Comparison of ENCODE assay signal across 1 cellular context in the genomic region with DNA sequence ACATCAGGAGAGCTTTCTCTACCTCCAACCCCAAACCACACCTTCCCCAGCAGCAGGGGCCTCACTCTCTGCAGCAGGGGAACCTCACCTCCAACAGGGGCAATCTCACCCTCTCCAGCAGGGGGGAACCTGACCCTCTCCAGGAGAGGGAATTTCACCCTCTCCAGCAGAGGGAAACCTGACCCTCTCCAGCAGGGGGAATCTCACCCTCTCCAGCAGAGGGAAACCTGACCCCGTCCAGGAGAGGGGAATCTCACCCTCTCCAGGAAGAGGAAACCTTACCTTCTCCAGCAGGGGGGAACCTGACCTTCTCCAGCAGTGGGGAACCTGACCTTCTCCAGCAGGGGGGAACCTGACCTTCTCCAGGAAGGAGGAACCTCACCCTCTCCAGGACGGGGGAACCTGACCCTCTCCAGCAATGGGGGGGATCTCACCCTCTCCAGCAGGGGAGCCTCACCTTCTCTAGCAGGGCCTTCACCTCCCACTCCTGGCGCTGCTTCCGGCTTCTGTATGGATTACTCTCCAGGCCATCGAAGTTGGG.
A peak's percentile ranks its signal among the peaks of the same experiment; 100 is the strongest.
TF ChIP-seq lines count a peak whose summit lies in the region.

No MANE protein-coding gene starts in this region.

TF ChIP-seq in HepG2, 621 proteins besides CTCF, POLR2A, EP300 and RAD21 (continued from another document and continues in another):
- TF ChIP-seq, protein P1, sequence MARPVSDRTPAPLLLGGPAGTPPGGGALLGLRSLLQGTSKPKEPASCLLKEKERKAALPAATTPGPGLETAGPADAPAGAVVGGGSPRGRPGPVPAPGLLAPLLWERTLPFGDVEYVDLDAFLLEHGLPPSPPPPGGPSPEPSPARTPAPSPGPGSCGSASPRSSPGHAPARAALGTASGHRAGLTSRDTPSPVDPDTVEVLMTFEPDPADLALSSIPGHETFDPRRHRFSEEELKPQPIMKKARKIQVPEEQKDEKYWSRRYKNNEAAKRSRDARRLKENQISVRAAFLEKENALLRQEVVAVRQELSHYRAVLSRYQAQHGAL (CRISPR knock-in tag; IDR thresholded peaks at IDR 0.05; ENCODE audit: not compliant biosample characterization): no peak
- TF ChIP-seq, protein P2, sequence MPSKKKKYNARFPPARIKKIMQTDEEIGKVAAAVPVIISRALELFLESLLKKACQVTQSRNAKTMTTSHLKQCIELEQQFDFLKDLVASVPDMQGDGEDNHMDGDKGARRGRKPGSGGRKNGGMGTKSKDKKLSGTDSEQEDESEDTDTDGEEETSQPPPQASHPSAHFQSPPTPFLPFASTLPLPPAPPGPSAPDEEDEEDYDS (CRISPR knock-in tag; IDR thresholded peaks at IDR 0.05): no peak
- TF ChIP-seq IRF9 (CRISPR knock-in tag; IDR thresholded peaks at IDR 0.05; ENCODE audit: borderline replicate concordance) (peak; percentile 58; the same call in 1 of the 2 replicates), NONO (IDR thresholded peaks at IDR 0.05) (no peak), NONO (CRISPR knock-in tag; conservative IDR thresholded peaks at IDR 0.05) (0 out of 2 replicates have a peak, but pooled peaks have one; percentile 40), ZNF343 (CRISPR knock-in tag; IDR thresholded peaks at IDR 0.05) (no peak), PHF20 (CRISPR knock-in tag; IDR thresholded peaks at IDR 0.05) (0 out of 2 replicates have a peak, but pooled peaks have one; percentile 37), ZNF570 (CRISPR knock-in tag; IDR thresholded peaks at IDR 0.05; ENCODE audit: borderline replicate concordance) (no peak), PCBP2 (optimal IDR thresholded peaks at IDR 0.05; ENCODE audit: low read depth, low read length, poor library complexity, severe bottlenecking) (no peak), ZBTB46 (CRISPR knock-in tag; IDR thresholded peaks at IDR 0.05; ENCODE audit: borderline replicate concordance) (no peak), SIN3B (IDR thresholded peaks at IDR 0.05; ENCODE audit: low read length) (no peak), ZNF101 (CRISPR knock-in tag; IDR thresholded peaks at IDR 0.05; ENCODE audit: borderline replicate concordance, low read depth) (no peak), ISX (CRISPR knock-in tag; conservative IDR thresholded peaks at IDR 0.05) (no peak), ZZZ3 (CRISPR knock-in tag; IDR thresholded peaks at IDR 0.05; ENCODE audit: borderline replicate concordance) (no peak), SP2 (CRISPR knock-in tag; IDR thresholded peaks at IDR 0.05) (no peak), ZNF382 (CRISPR knock-in tag; IDR thresholded peaks at IDR 0.05; ENCODE audit: borderline replicate concordance) (no peak), ZFYVE20 (CRISPR knock-in tag; IDR thresholded peaks at IDR 0.05; ENCODE audit: borderline replicate concordance, low read depth) (no peak), ZNF713 (CRISPR knock-in tag; IDR thresholded peaks at IDR 0.05) (no peak), ZNF772 (CRISPR knock-in tag; IDR thresholded peaks at IDR 0.05) (no peak), ZNF496 (CRISPR knock-in tag; IDR thresholded peaks at IDR 0.05; ENCODE audit: insufficient replicate concordance) (no peak), LBX2 (CRISPR knock-in tag; IDR thresholded peaks at IDR 0.05; ENCODE audit: borderline replicate concordance) (no peak), ZNF878 (CRISPR knock-in tag; IDR thresholded peaks at IDR 0.05) (no peak), ZNF251 (CRISPR knock-in tag; IDR thresholded peaks at IDR 0.05) (no peak), ZNF350 (CRISPR knock-in tag; IDR thresholded peaks at IDR 0.05; ENCODE audit: borderline replicate concordance, low read depth) (no peak), HNRNPLL (IDR thresholded peaks at IDR 0.05; ENCODE audit: low read depth, low read length, poor library complexity, severe bottlenecking) (no peak), TRAFD1 (CRISPR knock-in tag; IDR thresholded peaks at IDR 0.05; ENCODE audit: borderline replicate concordance) (no peak), GABPA (IDR thresholded peaks at IDR 0.05; ENCODE audit: low read depth, low read length) (no peak), GABPA (CRISPR knock-in tag; IDR thresholded peaks at IDR 0.05; ENCODE audit: low read depth) (peak; percentile 78), ZFP1 (CRISPR knock-in tag; IDR thresholded peaks at IDR 0.05) (no peak), MED1 (CRISPR knock-in tag; IDR thresholded peaks at IDR 0.05) (no peak; the same call in 1 of the 2 replicates), PAX8 (CRISPR knock-in tag; IDR thresholded peaks at IDR 0.05; ENCODE audit: borderline replicate concordance) (no peak), SP140L (CRISPR knock-in tag; IDR thresholded peaks at IDR 0.05; ENCODE audit: borderline replicate concordance) (no peak), RFX1 (IDR thresholded peaks at IDR 0.05) (no peak), SUZ12 (IDR thresholded peaks at IDR 0.05; ENCODE audit: low read depth, low read length) (no peak), YEATS2 (CRISPR knock-in tag; IDR thresholded peaks at IDR 0.05; ENCODE audit: borderline replicate concordance) (peak; percentile 46; the same call in 1 of the 2 replicates), TARDBP (CRISPR knock-in tag; IDR thresholded peaks at IDR 0.05) (peak; percentile 62; the same call in 1 of the 2 replicates), RBFOX2 (IDR thresholded peaks at IDR 0.05; ENCODE audit: low read depth, low read length) (no peak), DMAP1 (CRISPR knock-in tag; IDR thresholded peaks at IDR 0.05) (no peak), HMGXB4 (CRISPR knock-in tag; IDR thresholded peaks at IDR 0.05; ENCODE audit: borderline replicate concordance in 1 of 2, low read depth in 1 of 2) (peak; percentile 91 to 92), KDM2A (CRISPR knock-in tag; IDR thresholded peaks at IDR 0.05; ENCODE audit: borderline replicate concordance, low read depth) (0 out of 2 replicates have a peak, but pooled peaks have one; percentile 14), MLLT10 (CRISPR knock-in tag; IDR thresholded peaks at IDR 0.05) (no peak), SOX5 (CRISPR knock-in tag; IDR thresholded peaks at IDR 0.05; ENCODE audit: borderline replicate concordance) (0 out of 2 replicates have a peak, but pooled peaks have one; percentile 10), ZFP62 (CRISPR knock-in tag; IDR thresholded peaks at IDR 0.05) (no peak), SRSF4 (IDR thresholded peaks at IDR 0.05; ENCODE audit: low read depth, low read length, poor library complexity, severe bottlenecking) (no peak), ZNF274 (CRISPR knock-in tag; IDR thresholded peaks at IDR 0.05) (no peak), TAF15 (IDR thresholded peaks at IDR 0.05; ENCODE audit: low read depth, low read length, poor library complexity, severe bottlenecking) (no peak), PHB2 (IDR thresholded peaks at IDR 0.05; ENCODE audit: partially characterized antibody) (no peak), SNAPC5 (CRISPR knock-in tag; IDR thresholded peaks at IDR 0.05; ENCODE audit: borderline replicate concordance) (no peak)
- TF ChIP-seq, protein P3, sequence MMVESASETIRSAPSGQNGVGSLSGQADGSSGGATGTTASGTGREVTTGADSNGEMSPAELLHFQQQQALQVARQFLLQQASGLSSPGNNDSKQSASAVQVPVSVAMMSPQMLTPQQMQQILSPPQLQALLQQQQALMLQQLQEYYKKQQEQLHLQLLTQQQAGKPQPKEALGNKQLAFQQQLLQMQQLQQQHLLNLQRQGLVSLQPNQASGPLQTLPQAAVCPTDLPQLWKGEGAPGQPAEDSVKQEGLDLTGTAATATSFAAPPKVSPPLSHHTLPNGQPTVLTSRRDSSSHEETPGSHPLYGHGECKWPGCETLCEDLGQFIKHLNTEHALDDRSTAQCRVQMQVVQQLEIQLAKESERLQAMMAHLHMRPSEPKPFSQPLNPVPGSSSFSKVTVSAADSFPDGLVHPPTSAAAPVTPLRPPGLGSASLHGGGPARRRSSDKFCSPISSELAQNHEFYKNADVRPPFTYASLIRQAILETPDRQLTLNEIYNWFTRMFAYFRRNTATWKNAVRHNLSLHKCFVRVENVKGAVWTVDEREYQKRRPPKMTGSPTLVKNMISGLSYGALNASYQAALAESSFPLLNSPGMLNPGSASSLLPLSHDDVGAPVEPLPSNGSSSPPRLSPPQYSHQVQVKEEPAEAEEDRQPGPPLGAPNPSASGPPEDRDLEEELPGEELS (CRISPR knock-in tag; IDR thresholded peaks at IDR 0.05): no peak
- TF ChIP-seq, protein P4, sequence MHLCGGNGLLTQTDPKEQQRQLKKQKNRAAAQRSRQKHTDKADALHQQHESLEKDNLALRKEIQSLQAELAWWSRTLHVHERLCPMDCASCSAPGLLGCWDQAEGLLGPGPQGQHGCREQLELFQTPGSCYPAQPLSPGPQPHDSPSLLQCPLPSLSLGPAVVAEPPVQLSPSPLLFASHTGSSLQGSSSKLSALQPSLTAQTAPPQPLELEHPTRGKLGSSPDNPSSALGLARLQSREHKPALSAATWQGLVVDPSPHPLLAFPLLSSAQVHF (CRISPR knock-in tag; IDR thresholded peaks at IDR 0.05): no peak
- TF ChIP-seq, protein P5, sequence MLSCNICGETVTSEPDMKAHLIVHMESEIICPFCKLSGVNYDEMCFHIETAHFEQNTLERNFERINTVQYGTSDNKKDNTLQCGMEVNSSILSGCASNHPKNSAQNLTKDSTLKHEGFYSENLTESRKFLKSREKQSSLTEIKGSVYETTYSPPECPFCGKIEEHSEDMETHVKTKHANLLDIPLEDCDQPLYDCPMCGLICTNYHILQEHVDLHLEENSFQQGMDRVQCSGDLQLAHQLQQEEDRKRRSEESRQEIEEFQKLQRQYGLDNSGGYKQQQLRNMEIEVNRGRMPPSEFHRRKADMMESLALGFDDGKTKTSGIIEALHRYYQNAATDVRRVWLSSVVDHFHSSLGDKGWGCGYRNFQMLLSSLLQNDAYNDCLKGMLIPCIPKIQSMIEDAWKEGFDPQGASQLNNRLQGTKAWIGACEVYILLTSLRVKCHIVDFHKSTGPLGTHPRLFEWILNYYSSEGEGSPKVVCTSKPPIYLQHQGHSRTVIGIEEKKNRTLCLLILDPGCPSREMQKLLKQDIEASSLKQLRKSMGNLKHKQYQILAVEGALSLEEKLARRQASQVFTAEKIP (CRISPR knock-in tag; IDR thresholded peaks at IDR 0.05; ENCODE audit: borderline replicate concordance): no peak
- TF ChIP-seq, protein P6, sequence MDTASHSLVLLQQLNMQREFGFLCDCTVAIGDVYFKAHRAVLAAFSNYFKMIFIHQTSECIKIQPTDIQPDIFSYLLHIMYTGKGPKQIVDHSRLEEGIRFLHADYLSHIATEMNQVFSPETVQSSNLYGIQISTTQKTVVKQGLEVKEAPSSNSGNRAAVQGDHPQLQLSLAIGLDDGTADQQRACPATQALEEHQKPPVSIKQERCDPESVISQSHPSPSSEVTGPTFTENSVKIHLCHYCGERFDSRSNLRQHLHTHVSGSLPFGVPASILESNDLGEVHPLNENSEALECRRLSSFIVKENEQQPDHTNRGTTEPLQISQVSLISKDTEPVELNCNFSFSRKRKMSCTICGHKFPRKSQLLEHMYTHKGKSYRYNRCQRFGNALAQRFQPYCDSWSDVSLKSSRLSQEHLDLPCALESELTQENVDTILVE (CRISPR knock-in tag; IDR thresholded peaks at IDR 0.05): no peak
